Comparison of ENCODE assay signal across 20 cellular contexts in genomic region chr14:23021969-23022368, GRCh38. TPM values are rescaled to one million over a fixed set of nuclear protein-coding genes. Genes with fewer than 3 reads are reported as not detected.
A peak's percentile ranks its signal among the peaks of the same experiment; 100 is the strongest.
DNase-seq lines count a peak whose midpoint lies in the region; ATAC-seq and TF ChIP-seq lines count a peak whose summit lies in the region.
"Had no signal": no experiment of that assay in that cellular context is flagged by ENCODE, and none has a peak within 500 bp of the region (broad histone marks: within the 10 kb centered on the region; RNA-seq: fewer than 3 reads in every experiment).

No MANE protein-coding gene starts in this region.

- no peak overlapping the region for H4K91ac ChIP-seq in H9 (ENCODE audit: insufficient read length, low read depth, low read length)

- H3K79me2 ChIP-seq in H9 (ENCODE audit: insufficient read depth, low read length), result no peaks in the 10 kb centered on the region

- no peaks in the 10 kb centered on the region for H3K9me3 Mint-ChIP-seq in activated CD4-positive, alpha-beta T cell treated with anti-CD3 and anti-CD28 coated beads for 36 hours (ENCODE audit: low read depth)
- H3K9me3 Mint-ChIP-seq in T-cell, result no peaks in the 10 kb centered on the region
- no peaks in the 10 kb centered on the region for H3K9me3 Mint-ChIP-seq in H9

- no peaks in the 10 kb centered on the region for H3K9me3 ChIP-seq in A673 (ENCODE audit: low read depth, low read length, poor library complexity, severe bottlenecking)
- H3K9me3 ChIP-seq in mesodermal cell (ENCODE audit: control insufficient read depth, low read length), result no peaks in the 10 kb centered on the region
- no peaks in the 10 kb centered on the region for H3K9me3 ChIP-seq in H9 (ENCODE audit: control insufficient read depth, low read depth, low read length)
- H3K9me3 ChIP-seq: BLaER1 treated with 17β-estradiol and CSF1 and Interleukin-3, amounts not matched to agents 10 nM and 100 nM had no signal

- peak overlapping the region; percentile 50 for H3K4me3 Mint-ChIP-seq in activated CD4-positive, alpha-beta T cell treated with anti-CD3 and anti-CD28 coated beads for 36 hours
- H3K4me3 Mint-ChIP-seq in T-cell, result peak overlapping the region; percentile 71 to 76 (median 71)
- no peak overlapping the region for H3K4me3 Mint-ChIP-seq in H9

- no peaks in the 10 kb centered on the region for H3K27me3 Mint-ChIP-seq in activated CD4-positive, alpha-beta T cell treated with anti-CD3 and anti-CD28 coated beads for 36 hours
- no peaks in the 10 kb centered on the region for H3K27me3 Mint-ChIP-seq in T-cell
- H3K27me3 Mint-ChIP-seq in H9 (ENCODE audit: low read depth), result no peaks in the 10 kb centered on the region

- H3K18ac ChIP-seq in H9 (ENCODE audit: insufficient read length, low read depth, low read length), result no peak overlapping the region

- no peak overlapping the region for H3K56ac ChIP-seq in H9 (ENCODE audit: insufficient read length, low read depth, low read length)

- no peak for DNase-seq in activated CD4-positive, alpha-beta T cell treated with anti-CD3 and anti-CD28 coated beads for 36 hours
- no peak for DNase-seq in activated CD4-positive, alpha-beta T cell treated with anti-CD3 and anti-CD28 coated beads, Interleukin-2, amount 50 U/mL, for 4 hours
- no peak for DNase-seq in A673 (ENCODE audit: low spot score)
- no peak for DNase-seq in T-cell
- no peak for DNase-seq in SIG-M5 (lab: John Stamatoyannopoulos, UW)
- no peak for DNase-seq in H9
- DNase-seq: COR-L47, GF-D8, GOT3, NCI-H1436, NCI-H2029 treated with DMSO at 0.1 percent for 48 hours, NCI-H748 treated with DMSO at 0.1 percent for 48 hours had no signal

- H3K4me2 ChIP-seq in H9 (ENCODE audit: insufficient read depth, insufficient read length, low read length), result no peak overlapping the region
- H3K4me2 ChIP-seq: BLaER1 treated with 17β-estradiol and CSF1 and Interleukin-3, amounts not matched to agents 10 nM and 100 nM; KMS-11 had no signal

- intact Hi-C loops in activated CD4-positive, alpha-beta T cell treated with anti-CD3 and anti-CD28 coated beads for 36 hours (cut with DNase I, micrococcal nuclease), result no loop called here
- intact Hi-C loops in A673 (cut with micrococcal nuclease; ENCODE audit: unreplicated experiment), result no loop called here

- no peak overlapping the region; the same call in 1 of the 2 replicates for H3K14ac ChIP-seq in H9 (ENCODE audit: insufficient read depth, low read length)

- H3K4me1 ChIP-seq in A673 (ENCODE audit: insufficient read depth, low read length, poor library complexity, severe bottlenecking) (peaks cover 61% of the 10 kb centered on the region), mesodermal cell (ENCODE audit: control insufficient read depth, insufficient read depth, low read length, poor library complexity, severe bottlenecking) (peaks cover 17% of the 10 kb centered on the region), H9 (ENCODE audit: insufficient read depth, low read length) (no peaks in the 10 kb centered on the region)

- TF ChIP-seq CTCF in A673 (conservative IDR thresholded peaks at IDR 0.05; ENCODE audit: low read depth, low read length), result no peak
- TF ChIP-seq CTCF in H9 (conservative IDR thresholded peaks at IDR 0.05), result no peak

- H3K4ac ChIP-seq in H9 (ENCODE audit: low read depth, low read length), result no peak overlapping the region

- no peaks in the 10 kb centered on the region for H4K20me1 ChIP-seq in H9 (ENCODE audit: control insufficient read depth, insufficient read depth, insufficient read length)

- H3T11ph ChIP-seq in H9 (ENCODE audit: low read length), result no peak overlapping the region

- H3K23ac ChIP-seq in H9 (ENCODE audit: insufficient read length, low read depth, low read length), result no peak overlapping the region

- H3K27ac ChIP-seq in A673 (ENCODE audit: low read depth, low read length, poor library complexity, severe bottlenecking), result peak overlapping the region; percentile 95
- peak overlapping the region; percentile 36 for H3K27ac ChIP-seq in mesodermal cell (ENCODE audit: low read depth, low read length, severe bottlenecking)
- H3K27ac ChIP-seq in H9 (ENCODE audit: insufficient read length, low read depth, low read length), result no peak overlapping the region
- H3K27ac ChIP-seq: BLaER1 treated with 17β-estradiol and CSF1 and Interleukin-3, amounts not matched to agents 10 nM and 100 nM; KMS-11 had no signal

- no peak overlapping the region for H4K8ac ChIP-seq in H9 (replicated peaks; ENCODE audit: insufficient read length, low read depth, low read length)

- H3K36me3 Mint-ChIP-seq in activated CD4-positive, alpha-beta T cell treated with anti-CD3 and anti-CD28 coated beads for 36 hours (ENCODE audit: low read depth), result peaks cover 38% of the 10 kb centered on the region
- peaks cover 17% of the 10 kb centered on the region for H3K36me3 Mint-ChIP-seq in T-cell
- H3K36me3 Mint-ChIP-seq in H9 (ENCODE audit: insufficient read depth in 1 of 3, low read depth in 3 of 3), result peaks cover 19 to 21% (median 21%) of the 10 kb centered on the region in 3 experiments; a peak in 6 of 7 replicates

- H3K36me3 ChIP-seq in A673 (ENCODE audit: insufficient read depth, low read length, poor library complexity, severe bottlenecking) (peaks cover 9% of the 10 kb centered on the region), mesodermal cell (ENCODE audit: control insufficient read depth, insufficient read depth, low read length) (peaks cover 47% of the 10 kb centered on the region)

- H3K27me3 ChIP-seq in A673 (replicated peaks; ENCODE audit: insufficient read depth, low read depth, low read length, poor library complexity) (no peaks in the 10 kb centered on the region), H9 (ENCODE audit: insufficient read depth, low read length) (no peaks in the 10 kb centered on the region)
- H3K27me3 ChIP-seq: BLaER1 treated with 17β-estradiol and CSF1 and Interleukin-3, amounts not matched to agents 10 nM and 100 nM had no signal

- H3K4me3 ChIP-seq in A673 (ENCODE audit: low read depth, low read length, poor library complexity, severe bottlenecking), result no peak overlapping the region
- no peak overlapping the region for H3K4me3 ChIP-seq in mesodermal cell (ENCODE audit: extremely low read depth, insufficient read depth, low read length, poor library complexity, severe bottlenecking)
- H3K4me3 ChIP-seq: BLaER1 treated with 17β-estradiol and CSF1 and Interleukin-3, amounts not matched to agents 10 nM and 100 nM had no signal

- H2BK12ac ChIP-seq in H9 (ENCODE audit: insufficient read length, low read depth, low read length), result no peak overlapping the region

- no peak overlapping the region for H2BK5ac ChIP-seq in H9 (ENCODE audit: insufficient read length, low read length)

- no peak overlapping the region for H4K5ac ChIP-seq in H9 (ENCODE audit: insufficient read length, low read depth, low read length)

- H3K9ac ChIP-seq in H9 (ENCODE audit: extremely low read depth, insufficient read length, low read length), result no peak overlapping the region
- H3K9ac ChIP-seq: BLaER1 treated with 17β-estradiol and CSF1 and Interleukin-3, amounts not matched to agents 10 nM and 100 nM; KMS-11 had no signal

- peaks cover 58% of the 10 kb centered on the region for H3K4me1 Mint-ChIP-seq in activated CD4-positive, alpha-beta T cell treated with anti-CD3 and anti-CD28 coated beads for 36 hours
- peaks cover 48 to 56% (median 49%) of the 10 kb centered on the region in 3 donors for H3K4me1 Mint-ChIP-seq in T-cell
- peaks cover 37 to 39% of the 10 kb centered on the region in 2 experiments for H3K4me1 Mint-ChIP-seq in H9

- BruUV-seq in A673 (replicated peaks; lab: Mats Ljungman, UMichigan), result no TSS peak

- no peaks in the 10 kb centered on the region for H3K23me2 ChIP-seq in H9 (ENCODE audit: insufficient read length, low read depth, low read length, poor library complexity, severe bottlenecking)

- H2AFZ ChIP-seq in H9 (ENCODE audit: low read length), result no peak overlapping the region

- peak overlapping the region; percentile 90 for H3K27ac Mint-ChIP-seq in activated CD4-positive, alpha-beta T cell treated with anti-CD3 and anti-CD28 coated beads for 36 hours
- H3K27ac Mint-ChIP-seq in T-cell (peak overlapping the region; percentile 83 to 95), H9 (peak overlapping the region in 1 of 3 experiments; percentile 25; a peak in 1 of 7 replicates)

- CTCF ChIA-PET in activated CD4-positive, alpha-beta T cell treated with anti-CD3 and anti-CD28 coated beads for 36 hours (lab: Charles Lee), result interaction anchor here (0.6 to 6.5 kb wide), 12 partner anchors 9 to 169 kb away, joined by 3 to 44 read pairs (median 4); partner anchors contain the start of genes CDH24 and PRMT5
- CTCF ChIA-PET in A673 (lab: Charles Lee), result no interaction called here
- CTCF ChIA-PET in T-cell (lab: Charles Lee), result interaction anchor here in 1 of 2 donors (0.8 to 3.0 kb wide), 2 partner anchors 26 to 36 kb away, joined by 3 to 11 read pairs; no protein-coding TSS in a partner anchor

- no peak for ATAC-seq in activated CD4-positive, alpha-beta T cell treated with anti-CD3 and anti-CD28 coated beads for 36 hours
- ATAC-seq in T-cell (replicated peaks in 1 of 4) (no peak), GM18519 (IDR thresholded peaks at IDR 0.05; ENCODE audit: low FRiP score, unreplicated experiment) (no peak)

- no peak overlapping the region for H2BK120ac ChIP-seq in H9 (ENCODE audit: low read depth, low read length, poor library complexity, severe bottlenecking)

- H2BK20ac ChIP-seq in H9 (ENCODE audit: low read depth, low read length, poor library complexity, severe bottlenecking), result no peak overlapping the region

- no peaks in the 10 kb centered on the region for H3K79me1 ChIP-seq in H9 (ENCODE audit: insufficient read depth, low read depth, low read length, poor library complexity, severe bottlenecking)

- no peak overlapping the region for H2BK15ac ChIP-seq in H9 (ENCODE audit: low read depth, low read length)

- POLR2A ChIA-PET in activated CD4-positive, alpha-beta T cell treated with anti-CD3 and anti-CD28 coated beads for 36 hours (lab: Charles Lee), result interaction anchor here (0.7 to 1.2 kb wide), 2 partner anchors 16 to 135 kb away, joined by 3 to 4 read pairs; no protein-coding TSS in a partner anchor
- POLR2A ChIA-PET in A673 (lab: Charles Lee; ENCODE audit: low non-redundant PET), result no interaction called here
- POLR2A ChIA-PET in T-cell (lab: Charles Lee), result interaction anchor here in 1 of 2 donors (0.5 to 0.6 kb wide), 3 partner anchors 10 to 107 kb away, joined by 3 to 6 read pairs (median 4); no protein-coding TSS in a partner anchor

- WGBS in mesodermal cell (ENCODE audit: insufficient coverage in 2 of 2), 2 experiments, result 93 to 100% methylated on average over 2 to 5 of the region's 5 CpGs
- no CpG with 5 or more reads among the region's 5 CpGs for WGBS in H9 (ENCODE audit: extremely low coverage, insufficient read length, low lambda C conversion rate)

- no peak overlapping the region for H2AK5ac ChIP-seq in H9 (ENCODE audit: insufficient read length, low read length)

RNA-seq across cellular contexts. Expression of gene C14orf93, which starts 12.0 kb away (rescaled TPM):
- total RNA-seq in activated CD4-positive, alpha-beta T cell treated with anti-CD3 and anti-CD28 coated beads for 36 hours, result 10 to 100 TPM; 10.7 to 11.5 TPM
- 9.9 and 10.8 TPM in 2 replicates for total RNA-seq in A673 (2021)
- total RNA-seq in T-cell, result 10 to 100 TPM; 10.8 to 13.7 (median 12.4) TPM
- 10.8 TPM for polyA plus RNA-seq in mesodermal cell (2013, experiment 1 of 2)
- 11.3 TPM for polyA plus RNA-seq in mesodermal cell (2013, experiment 2 of 2)
- 6.9 and 8.2 TPM in 2 replicates for total RNA-seq in H9 (2021)

RNA-seq across cellular contexts. Expression of gene PSMB5, which starts 12.7 kb away (rescaled TPM):
- total RNA-seq in activated CD4-positive, alpha-beta T cell treated with anti-CD3 and anti-CD28 coated beads for 36 hours, result 100 to 1,000 TPM; 104 to 129 TPM
- total RNA-seq in A673 (2021), result 491 and 500 TPM in 2 replicates
- 10 to 100 TPM; 20.6 to 43.9 (median 38.0) TPM for total RNA-seq in T-cell
- polyA plus RNA-seq in mesodermal cell (2013, experiment 1 of 2), result 205 TPM
- 202 TPM for polyA plus RNA-seq in mesodermal cell (2013, experiment 2 of 2)
- total RNA-seq in H9 (2021), result 252 and 253 TPM in 2 replicates

RNA-seq across cellular contexts. Expression of gene PSMB11, which starts 20.0 kb away (rescaled TPM):
- not detected for total RNA-seq in activated CD4-positive, alpha-beta T cell treated with anti-CD3 and anti-CD28 coated beads for 36 hours
- total RNA-seq in A673 (2021) (not detected in 2 replicates), T-cell (under 1 TPM in 4 of 5 donors, not detected in 1; 0.26 to 0.95 (median 0.54) TPM), H9 (2021) (not detected in 2 replicates)
- polyA plus RNA-seq in mesodermal cell (2013, experiment 1 of 2), result not detected
- polyA plus RNA-seq in mesodermal cell (2013, experiment 2 of 2), result not detected
- total RNA-seq: A172, Daoy, M059J, NCI-H460 had no signal

RNA-seq across cellular contexts. Expression of gene CDH24, which starts 35.4 kb away (rescaled TPM):
- total RNA-seq in activated CD4-positive, alpha-beta T cell treated with anti-CD3 and anti-CD28 coated beads for 36 hours, result 1 to 10 TPM in 1 of 2 experiments, under 1 TPM in 1; 0.82 to 1.1 TPM
- total RNA-seq in A673 (2021) (44.8 and 47.0 TPM in 2 replicates), T-cell (1 to 10 TPM; 1.2 to 3.0 (median 1.6) TPM), H9 (2021) (16.7 and 16.9 TPM in 2 replicates)
- polyA plus RNA-seq in mesodermal cell (2013, experiment 1 of 2), result 25.6 TPM
- polyA plus RNA-seq in mesodermal cell (2013, experiment 2 of 2), result 20.5 TPM

RNA-seq across cellular contexts. Expression of gene AJUBA, which starts 39.6 kb away (rescaled TPM):
- total RNA-seq in activated CD4-positive, alpha-beta T cell treated with anti-CD3 and anti-CD28 coated beads for 36 hours, result 1 to 10 TPM; 2.9 to 3.2 TPM
- 37.6 and 43.6 TPM in 2 replicates for total RNA-seq in A673 (2021)
- 1 to 10 TPM; 1.8 to 3.1 (median 2.4) TPM for total RNA-seq in T-cell
- polyA plus RNA-seq in mesodermal cell (2013, experiment 1 of 2), result 28.9 TPM
- 32.1 TPM for polyA plus RNA-seq in mesodermal cell (2013, experiment 2 of 2)
- total RNA-seq in H9 (2021), result 44.3 and 44.9 TPM in 2 replicates

Comparison
In these comparisons a context has a peak if more than half of its experiments do, and no peak if none do; other contexts are left out.
1. H3K4me3 Mint-ChIP-seq: peak in activated CD4-positive, alpha-beta T cell treated with anti-CD3 and anti-CD28 coated beads for 36 hours (single experiment) and T-cell (3 of 3); none in H9 (0 of 2).